In genomic region chr4:118884716-118885115, GRCh38 we compare ENCODE assay signal across 2 cellular contexts.
TF ChIP-seq lines count a peak whose summit lies in the region.

No MANE protein-coding gene starts in this region.

TF ChIP-seq in liver, 16 proteins besides CTCF, POLR2A, EP300 and RAD21:
- TF ChIP-seq FOXA1 (IDR thresholded peaks at IDR 0.05) = no peak
- TF ChIP-seq, protein P1, sequence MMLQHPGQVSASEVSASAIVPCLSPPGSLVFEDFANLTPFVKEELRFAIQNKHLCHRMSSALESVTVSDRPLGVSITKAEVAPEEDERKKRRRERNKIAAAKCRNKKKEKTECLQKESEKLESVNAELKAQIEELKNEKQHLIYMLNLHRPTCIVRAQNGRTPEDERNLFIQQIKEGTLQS (IDR thresholded peaks at IDR 0.05) = no peak
- no peak for TF ChIP-seq YY1 (IDR thresholded peaks at IDR 0.05)
- no peak for TF ChIP-seq REST (IDR thresholded peaks at IDR 0.05)
- no peak for TF ChIP-seq HNF4G (IDR thresholded peaks at IDR 0.05)
- TF ChIP-seq HNF4A (conservative IDR thresholded peaks at IDR 0.05) = peak; percentile 52 to 71

TF ChIP-seq in HepG2, 621 proteins besides CTCF, POLR2A, EP300 and RAD21 (continued from another document):
- TF ChIP-seq MLLT10 (CRISPR knock-in tag; IDR thresholded peaks at IDR 0.05) = no peak
- no peak for TF ChIP-seq ZMYM2 (CRISPR knock-in tag; IDR thresholded peaks at IDR 0.05)
